In the genomic region with DNA sequence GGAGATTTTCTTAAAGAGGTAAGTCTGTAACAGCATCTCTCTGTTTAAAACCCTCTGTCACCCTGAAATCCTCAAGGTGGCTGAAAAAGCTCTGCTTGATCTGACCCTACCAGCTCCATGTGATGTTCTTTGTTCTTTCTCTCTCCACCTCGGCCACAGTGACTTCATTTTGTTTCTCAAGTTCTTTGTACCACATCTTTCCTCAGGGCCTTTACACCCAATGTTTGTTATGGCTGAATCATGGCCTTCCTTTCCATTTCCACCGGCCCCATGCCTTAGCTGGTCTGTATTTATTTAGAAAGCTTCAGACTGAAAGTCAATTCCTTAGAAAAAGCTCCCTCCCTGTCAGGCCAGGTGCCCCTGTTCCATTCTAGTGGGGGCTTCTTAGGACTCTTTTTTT, we compare ENCODE assay signal across 13 cellular contexts.
DNase-seq lines count a peak whose midpoint lies in the region; ATAC-seq and TF ChIP-seq lines count a peak whose summit lies in the region.
"Had no signal": no experiment of that assay in that cellular context is flagged by ENCODE, and none has a peak within 500 bp of the region (broad histone marks: within the 10 kb centered on the region; RNA-seq: fewer than 3 reads in every experiment).

No MANE protein-coding gene starts in this region.

- no peak overlapping the region for H2BK12ac ChIP-seq in mesenchymal stem cell (ENCODE audit: low read length in 2 of 2)

- peaks cover 12% of the 10 kb centered on the region; the same call in 2 of the 3 replicates for H3K36me3 Mint-ChIP-seq in GM23338 (ENCODE audit: low read depth)
- no peaks in the 10 kb centered on the region for H3K36me3 Mint-ChIP-seq in activated T-helper 2 cell treated with anti-CD3 and anti-CD28 coated beads, Interferon-gamma antibody, Interleukin-2, Interleukin-4, amounts not matched to agents 10 μg/mL and 5 μg/mL and 100 μg/mL, durations not matched to agents 14 hours and 24 hours and 36 hours (ENCODE audit: low read depth)
- H3K36me3 Mint-ChIP-seq: CD8-positive, alpha-beta memory T cell; IgD-negative memory B cell had no signal

- H3K79me1 ChIP-seq in mesenchymal stem cell (replicated peaks; ENCODE audit: low read length, poor library complexity, severe bottlenecking): no peaks in the 10 kb centered on the region

- peaks cover 8% of the 10 kb centered on the region; the same call in 2 of the 3 replicates for H3K4me1 Mint-ChIP-seq in GM23338
- H3K4me1 Mint-ChIP-seq in activated T-helper 2 cell treated with anti-CD3 and anti-CD28 coated beads, Interferon-gamma antibody, Interleukin-2, Interleukin-4, amounts not matched to agents 10 μg/mL and 5 μg/mL and 100 μg/mL, durations not matched to agents 14 hours and 24 hours and 36 hours (ENCODE audit: low read depth): no peaks in the 10 kb centered on the region
- H3K4me1 Mint-ChIP-seq: CD8-positive, alpha-beta memory T cell; IgD-negative memory B cell had no signal

- H3K4me2 ChIP-seq in GM23338 (no peak overlapping the region), PC-9 (no peak overlapping the region), mesenchymal stem cell (ENCODE audit: low read length, poor library complexity, severe bottlenecking) (no peak overlapping the region)
- H3K4me2 ChIP-seq: BLaER1 had no signal

- H3K4me3 ChIP-seq in GM23338: no peak overlapping the region
- H3K4me3 ChIP-seq in PC-9: no peak overlapping the region
- no peak overlapping the region for H3K4me3 ChIP-seq in mesenchymal stem cell (ENCODE audit: insufficient read depth in 1 of 2, low read depth in 1 of 2, low read length in 2 of 2)
- H3K4me3 ChIP-seq: BLaER1 had no signal

- H2AFZ ChIP-seq in GM23338 (peak overlapping the region; percentile 69), PC-9 (peak overlapping the region; percentile 62), mesenchymal stem cell (ENCODE audit: low read depth, low read length) (peak overlapping the region; percentile 31)

- WGBS in mesenchymal stem cell: 79% methylated on average over 2 of the region's 2 CpGs

- no peak overlapping the region for H3K18ac ChIP-seq in mesenchymal stem cell (ENCODE audit: low read depth in 1 of 2, low read length in 2 of 2)

- H2AK5ac ChIP-seq in mesenchymal stem cell (ENCODE audit: low read length, severe bottlenecking): no peak overlapping the region

- no peak overlapping the region for H2BK5ac ChIP-seq in mesenchymal stem cell (ENCODE audit: low read depth, low read length, poor library complexity, severe bottlenecking)

- H3K23ac ChIP-seq in mesenchymal stem cell (ENCODE audit: low read length in 2 of 2): no peak overlapping the region

- DNase-seq in GM23338 (ENCODE audit: low spot score) (no peak), PC-9 (no peak), mesenchymal stem cell (no peak), NCI-H1048 (lab: John Stamatoyannopoulos, UW) (no peak)
- DNase-seq in activated T-helper 2 cell treated with anti-CD3 and anti-CD28 coated beads, Interferon-gamma antibody, Interleukin-2, Interleukin-4, amounts not matched to agents 10 μg/mL and 5 μg/mL and 100 μg/mL, durations not matched to agents 14 hours and 24 hours and 36 hours (ENCODE audit: low spot score): no peak
- DNase-seq: AML-193; CD8-positive, alpha-beta memory T cell; DMS53; GF-D8; H9 had no signal

- H3K27ac Mint-ChIP-seq in GM23338: no peak overlapping the region
- no peak overlapping the region for H3K27ac Mint-ChIP-seq in activated T-helper 2 cell treated with anti-CD3 and anti-CD28 coated beads, Interferon-gamma antibody, Interleukin-2, Interleukin-4, amounts not matched to agents 10 μg/mL and 5 μg/mL and 100 μg/mL, durations not matched to agents 14 hours and 24 hours and 36 hours
- H3K27ac Mint-ChIP-seq: CD8-positive, alpha-beta memory T cell; H9; IgD-negative memory B cell had no signal

- H3K4ac ChIP-seq in mesenchymal stem cell (ENCODE audit: low read depth in 1 of 2, low read length in 2 of 2): no peak overlapping the region

- H4K91ac ChIP-seq in mesenchymal stem cell (ENCODE audit: low read length): no peak overlapping the region

- peaks cover 4% of the 10 kb centered on the region; the same call in 1 of the 2 replicates for H3K4me1 ChIP-seq in GM23338 (ENCODE audit: insufficient read depth)
- no peaks in the 10 kb centered on the region for H3K4me1 ChIP-seq in PC-9 (replicated peaks; ENCODE audit: insufficient read depth)
- H3K4me1 ChIP-seq in mesenchymal stem cell (ENCODE audit: control insufficient read depth, insufficient read depth, low read depth, low read length): no peaks in the 10 kb centered on the region
- H3K4me1 ChIP-seq: BLaER1 had no signal

- H3K36me3 ChIP-seq in GM23338 (ENCODE audit: insufficient read depth) (no peaks in the 10 kb centered on the region), PC-9 (ENCODE audit: low read depth) (no peaks in the 10 kb centered on the region), mesenchymal stem cell (ENCODE audit: control insufficient read depth in 1 of 2, insufficient read depth in 2 of 2, low read depth in 1 of 2, low read length in 2 of 2) (no peaks in the 10 kb centered on the region)
- H3K36me3 ChIP-seq: BLaER1 had no signal

- H3K79me2 ChIP-seq in GM23338 (replicated peaks; ENCODE audit: insufficient read depth) (no peaks in the 10 kb centered on the region), PC-9 (ENCODE audit: low read depth) (no peaks in the 10 kb centered on the region)

- H3K27me3 ChIP-seq in GM23338 (ENCODE audit: insufficient read depth) (no peaks in the 10 kb centered on the region), PC-9 (ENCODE audit: insufficient read depth, low read depth) (no peaks in the 10 kb centered on the region), mesenchymal stem cell (ENCODE audit: control insufficient read depth in 1 of 2, insufficient read depth in 1 of 2, low read length in 2 of 2) (no peaks in the 10 kb centered on the region)
- H3K27me3 ChIP-seq: BLaER1 had no signal

- 0 out of 2 replicates have a peak, but pooled peaks cover 3% of the 10 kb centered on the region for H3K9me3 ChIP-seq in PC-9 (ENCODE audit: insufficient read depth, low read depth)
- H3K9me3 ChIP-seq in mesenchymal stem cell (ENCODE audit: control insufficient read depth, low read length): peaks cover 11% of the 10 kb centered on the region
- H3K9me3 ChIP-seq: BLaER1 had no signal

- H2BK120ac ChIP-seq in mesenchymal stem cell (ENCODE audit: low read depth, low read length): no peak overlapping the region

- H3K27me3 Mint-ChIP-seq in GM23338 (ENCODE audit: insufficient read depth, low read depth, poor library complexity): no peaks in the 10 kb centered on the region
- H3K27me3 Mint-ChIP-seq in activated T-helper 2 cell treated with anti-CD3 and anti-CD28 coated beads, Interferon-gamma antibody, Interleukin-2, Interleukin-4, amounts not matched to agents 10 μg/mL and 5 μg/mL and 100 μg/mL, durations not matched to agents 14 hours and 24 hours and 36 hours (ENCODE audit: low read depth): no peaks in the 10 kb centered on the region
- H3K27me3 Mint-ChIP-seq: CD8-positive, alpha-beta memory T cell; IgD-negative memory B cell had no signal

- H3F3A ChIP-seq in GM23338 (replicated peaks; ENCODE audit: low read depth) (no peaks in the 10 kb centered on the region), PC-9 (ENCODE audit: insufficient read depth, low read depth) (no peaks in the 10 kb centered on the region)

- ATAC-seq in GM23338 (no peak), HG03196 (IDR thresholded peaks at IDR 0.05; ENCODE audit: unreplicated experiment) (no peak)

- 0 out of 2 replicates have a peak, but pooled peaks cover 3% of the 10 kb centered on the region for H3K9me2 ChIP-seq in GM23338 (ENCODE audit: insufficient read depth)
- H3K9me2 ChIP-seq in PC-9 (ENCODE audit: insufficient read depth): no peaks in the 10 kb centered on the region; the same call in 1 of the 2 replicates

- H3K27ac ChIP-seq in GM23338 (ENCODE audit: low read depth) (no peak overlapping the region), PC-9 (no peak overlapping the region), mesenchymal stem cell (ENCODE audit: low read length, poor library complexity, severe bottlenecking) (no peak overlapping the region)
- H3K27ac ChIP-seq: BLaER1 had no signal

- H3K14ac ChIP-seq in mesenchymal stem cell (ENCODE audit: low read length in 2 of 2): no peak overlapping the region

- POLR2A ChIA-PET in PC-9 (lab: Charles Lee; ENCODE audit: unreplicated experiment): no interaction called here

- CTCF ChIA-PET in PC-9 (lab: Charles Lee): no interaction called here

- intact Hi-C loops in PC-9 (cut with micrococcal nuclease; ENCODE audit: unreplicated experiment): no loop called here
- intact Hi-C loops in activated T-helper 2 cell treated with anti-CD3 and anti-CD28 coated beads, Interferon-gamma antibody, Interleukin-2, Interleukin-4, amounts not matched to agents 10 μg/mL and 5 μg/mL and 100 μg/mL, durations not matched to agents 14 hours and 24 hours and 36 hours (cut with micrococcal nuclease): no loop called here

- no peak overlapping the region for H2BK15ac ChIP-seq in mesenchymal stem cell (ENCODE audit: low read depth, poor library complexity, severe bottlenecking)

- H3K9ac ChIP-seq in mesenchymal stem cell (ENCODE audit: low read length): no peak overlapping the region
- H3K9ac ChIP-seq: BLaER1 had no signal

- peaks cover 24% of the 10 kb centered on the region for H3K9me3 Mint-ChIP-seq in GM23338
- peaks cover 4% of the 10 kb centered on the region for H3K9me3 Mint-ChIP-seq in activated T-helper 2 cell treated with anti-CD3 and anti-CD28 coated beads, Interferon-gamma antibody, Interleukin-2, Interleukin-4, amounts not matched to agents 10 μg/mL and 5 μg/mL and 100 μg/mL, durations not matched to agents 14 hours and 24 hours and 36 hours

- TF ChIP-seq CTCF in GM23338 (conservative IDR thresholded peaks at IDR 0.05; ENCODE audit: low read depth in 2 of 2): no peak
- no peak for TF ChIP-seq CTCF in PC-9 (conservative IDR thresholded peaks at IDR 0.05)

- H3K4me3 Mint-ChIP-seq in GM23338: no peak overlapping the region
- no peak overlapping the region for H3K4me3 Mint-ChIP-seq in activated T-helper 2 cell treated with anti-CD3 and anti-CD28 coated beads, Interferon-gamma antibody, Interleukin-2, Interleukin-4, amounts not matched to agents 10 μg/mL and 5 μg/mL and 100 μg/mL, durations not matched to agents 14 hours and 24 hours and 36 hours (ENCODE audit: low read depth)
- H3K4me3 Mint-ChIP-seq: CD8-positive, alpha-beta memory T cell; H9; IgD-negative memory B cell had no signal

- no peak overlapping the region for H4K8ac ChIP-seq in mesenchymal stem cell (ENCODE audit: low read length)

- H4K20me1 ChIP-seq in GM23338 (replicated peaks; ENCODE audit: insufficient read depth) (no peaks in the 10 kb centered on the region), PC-9 (ENCODE audit: insufficient read depth) (no peaks in the 10 kb centered on the region)
- H4K20me1 ChIP-seq: BLaER1 had no signal

- BruUV-seq in PC-9 (replicated peaks; lab: Mats Ljungman, UMichigan): no TSS peak

TF ChIP-seq in GM23338, 12 proteins besides CTCF, POLR2A, EP300 and RAD21 (continues in another document):
- TF ChIP-seq JUNB (IDR thresholded peaks at IDR 0.05; ENCODE audit: unreplicated experiment): no peak
- no peak for TF ChIP-seq STAT1 (IDR thresholded peaks at IDR 0.05; ENCODE audit: unreplicated experiment)
- no peak for TF ChIP-seq NANOG (IDR thresholded peaks at IDR 0.05; ENCODE audit: borderline replicate concordance)
